19 cellular contexts compared by ENCODE assay signal in the genomic region with DNA sequence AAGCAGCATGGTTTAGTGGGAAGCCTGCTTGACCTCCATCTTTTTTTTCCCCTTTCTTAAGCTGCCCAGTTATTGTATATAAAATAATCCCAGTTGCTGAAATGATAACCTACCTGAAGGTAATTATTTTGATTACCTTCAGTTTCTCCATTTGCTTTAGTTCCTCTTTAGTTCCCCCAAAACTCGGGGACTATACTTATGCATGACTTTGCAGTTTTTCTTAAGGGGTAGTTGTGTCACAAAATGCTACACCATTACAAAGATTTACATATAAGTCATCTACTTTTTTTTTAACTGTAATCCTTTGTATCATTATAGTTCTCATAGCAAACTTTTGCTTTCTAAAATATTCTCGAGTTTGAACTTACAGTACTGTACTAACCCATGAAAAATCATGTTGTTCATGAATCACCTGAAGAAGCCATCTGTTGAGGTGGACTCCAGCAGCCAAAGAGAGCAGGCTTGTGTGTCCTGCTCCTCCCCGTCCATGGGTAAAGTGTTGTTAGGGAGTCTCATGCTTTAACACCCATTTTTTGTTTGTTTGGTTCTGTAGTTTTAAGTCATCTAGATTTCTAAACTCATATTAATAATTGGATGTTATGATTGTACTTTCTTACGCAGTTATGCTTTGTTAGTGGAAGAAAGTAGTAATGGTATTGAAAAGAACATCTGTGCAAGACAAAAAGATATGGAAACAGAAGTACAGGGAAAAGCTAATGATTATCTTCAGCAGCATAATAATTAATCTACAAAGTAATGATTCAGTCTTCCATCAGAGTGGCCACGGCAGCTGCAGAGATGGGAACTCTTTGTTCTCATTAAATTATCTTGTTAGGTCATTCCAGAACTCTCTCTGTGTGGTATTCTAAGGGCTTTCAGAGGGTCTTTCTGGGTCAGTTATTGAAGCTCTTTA. TPM values are rescaled to one million over a fixed set of nuclear protein-coding genes. Genes with fewer than 3 reads are reported as not detected.
DNase-seq lines count a peak whose midpoint lies in the region; ATAC-seq and TF ChIP-seq lines count a peak whose summit lies in the region.
"Had no signal": no experiment of that assay in that cellular context is flagged by ENCODE, and none has a peak within 500 bp of the region (broad histone marks: within the 10 kb centered on the region; RNA-seq: fewer than 3 reads in every experiment).

No MANE protein-coding gene starts in this region.

- H3K36me3 ChIP-seq in kidney epithelial cell (ENCODE audit: control insufficient read depth, insufficient read depth, low read length) = no peaks in the 10 kb centered on the region

- DNase-seq in activated CD8-positive, alpha-beta T cell treated with anti-CD3 and anti-CD28 coated beads for 36 hours = no peak
- no peak for DNase-seq in activated CD8-positive, alpha-beta T cell treated with anti-CD3 and anti-CD28 coated beads, Interleukin-2, amount 10 ng/mL, durations not matched to agents 7 days and 5 days
- peak; percentile 29 for DNase-seq in kidney epithelial cell (ENCODE audit: low read depth)
- peak; percentile 66 for DNase-seq in retina
- DNase-seq in C1 segment of cervical spinal cord (lab: John Stamatoyannopoulos, UW) = no peak
- DNase-seq: EL, GF-D8, KG1, NCI-H1417, NCI-H1694 treated with DMSO at 0.1 percent for 48 hours, NCI-H2081 treated with DMSO at 0.1 percent for 48 hours, NCI-H2171 treated with DMSO at 0.1 percent for 48 hours, NCI-H526, PC-9, SJCRH30 had no signal

- CTCF ChIA-PET in activated CD8-positive, alpha-beta T cell treated with anti-CD3 and anti-CD28 coated beads for 36 hours (lab: Charles Lee) = interaction anchor here (0.6 to 1.4 kb wide), 2 partner anchors 488 to 602 kb away, joined by 3 read pairs; no protein-coding TSS in a partner anchor
- CTCF ChIA-PET in activated CD8-positive, alpha-beta T cell treated with anti-CD3 and anti-CD28 coated beads, Interleukin-2, amount 10 ng/mL, durations not matched to agents 7 days and 5 days (lab: Charles Lee) = interaction anchor here (1.3 kb wide), 1 partner anchor 548 kb away, joined by 6 read pairs; no protein-coding TSS in a partner anchor

- peaks cover 23% of the 10 kb centered on the region for H3K4me1 Mint-ChIP-seq in activated CD8-positive, alpha-beta T cell treated with anti-CD3 and anti-CD28 coated beads for 36 hours (ENCODE audit: low read depth)
- H3K4me1 Mint-ChIP-seq in activated CD8-positive, alpha-beta T cell treated with anti-CD3 and anti-CD28 coated beads, Interleukin-2, amount 10 ng/mL, durations not matched to agents 7 days and 5 days (ENCODE audit: low read depth) = peaks cover 38% of the 10 kb centered on the region
- H3K4me1 Mint-ChIP-seq: B cell had no signal

- H3K27ac Mint-ChIP-seq in activated CD8-positive, alpha-beta T cell treated with anti-CD3 and anti-CD28 coated beads for 36 hours = peak overlapping the region; percentile 44
- no peak overlapping the region for H3K27ac Mint-ChIP-seq in activated CD8-positive, alpha-beta T cell treated with anti-CD3 and anti-CD28 coated beads, Interleukin-2, amount 10 ng/mL, durations not matched to agents 7 days and 5 days
- H3K27ac Mint-ChIP-seq: B cell had no signal

- POLR2A ChIA-PET in activated CD8-positive, alpha-beta T cell treated with anti-CD3 and anti-CD28 coated beads for 36 hours (lab: Charles Lee) = interaction anchor here (1.2 kb wide), 1 partner anchor 34 kb away, joined by 3 read pairs; the partner anchor contains the start of gene HADH
- POLR2A ChIA-PET in activated CD8-positive, alpha-beta T cell treated with anti-CD3 and anti-CD28 coated beads, Interleukin-2, amount 10 ng/mL, durations not matched to agents 7 days and 5 days (lab: Charles Lee) = interaction anchor here (0.8 kb wide), 1 partner anchor 469 kb away, joined by 3 read pairs; no protein-coding TSS in a partner anchor

- intact Hi-C loops in activated CD8-positive, alpha-beta T cell treated with anti-CD3 and anti-CD28 coated beads for 36 hours (cut with micrococcal nuclease) = no loop called here

- H3K4me3 ChIP-seq in kidney epithelial cell (ENCODE audit: low read depth, low read length) = no peak overlapping the region
- H3K4me3 ChIP-seq: PC-9, SJCRH30 had no signal

- no peak overlapping the region for H3K4me3 Mint-ChIP-seq in activated CD8-positive, alpha-beta T cell treated with anti-CD3 and anti-CD28 coated beads for 36 hours
- no peak overlapping the region for H3K4me3 Mint-ChIP-seq in activated CD8-positive, alpha-beta T cell treated with anti-CD3 and anti-CD28 coated beads, Interleukin-2, amount 10 ng/mL, durations not matched to agents 7 days and 5 days
- H3K4me3 Mint-ChIP-seq: B cell had no signal

- TF ChIP-seq CTCF in activated CD8-positive, alpha-beta T cell treated with anti-CD3 and anti-CD28 coated beads for 36 hours (IDR thresholded peaks at IDR 0.05) = no peak
- no peak for TF ChIP-seq CTCF in VCaP (conservative IDR thresholded peaks at IDR 0.05)
- TF ChIP-seq CTCF in kidney epithelial cell (IDR thresholded peaks at IDR 0.05; ENCODE audit: insufficient read depth, low read length, poor library complexity, severe bottlenecking) = no peak

- H3K9me3 Mint-ChIP-seq in activated CD8-positive, alpha-beta T cell treated with anti-CD3 and anti-CD28 coated beads for 36 hours = no peaks in the 10 kb centered on the region
- no peaks in the 10 kb centered on the region for H3K9me3 Mint-ChIP-seq in activated CD8-positive, alpha-beta T cell treated with anti-CD3 and anti-CD28 coated beads, Interleukin-2, amount 10 ng/mL, durations not matched to agents 7 days and 5 days (ENCODE audit: insufficient read depth)

- H3K27ac ChIP-seq in VCaP = peak overlapping the region; percentile 54
- H3K27ac ChIP-seq: PC-9, SJCRH30 had no signal

- H3K27me3 ChIP-seq in kidney epithelial cell (ENCODE audit: control insufficient read depth, insufficient read depth, low read length) = no peaks in the 10 kb centered on the region
- H3K27me3 ChIP-seq: SJCRH30 had no signal

- ATAC-seq in activated CD8-positive, alpha-beta T cell treated with anti-CD3 and anti-CD28 coated beads for 36 hours = no peak
- ATAC-seq in activated CD8-positive, alpha-beta T cell treated with anti-CD3 and anti-CD28 coated beads, Interleukin-2, amount 10 ng/mL, durations not matched to agents 7 days and 5 days = no peak
- ATAC-seq in HG03460 (IDR thresholded peaks at IDR 0.05; ENCODE audit: unreplicated experiment) (no peak), HG03354 (IDR thresholded peaks at IDR 0.05; ENCODE audit: poor library complexity, severe bottlenecking, unreplicated experiment) (no peak)

- H3K27me3 Mint-ChIP-seq in activated CD8-positive, alpha-beta T cell treated with anti-CD3 and anti-CD28 coated beads for 36 hours = no peaks in the 10 kb centered on the region
- no peaks in the 10 kb centered on the region for H3K27me3 Mint-ChIP-seq in activated CD8-positive, alpha-beta T cell treated with anti-CD3 and anti-CD28 coated beads, Interleukin-2, amount 10 ng/mL, durations not matched to agents 7 days and 5 days (ENCODE audit: low read depth)
- H3K27me3 Mint-ChIP-seq: B cell had no signal

- H3K36me3 Mint-ChIP-seq in activated CD8-positive, alpha-beta T cell treated with anti-CD3 and anti-CD28 coated beads for 36 hours (ENCODE audit: low read depth) = peaks cover 53% of the 10 kb centered on the region
- H3K36me3 Mint-ChIP-seq in activated CD8-positive, alpha-beta T cell treated with anti-CD3 and anti-CD28 coated beads, Interleukin-2, amount 10 ng/mL, durations not matched to agents 7 days and 5 days (ENCODE audit: low read depth) = peaks cover 55% of the 10 kb centered on the region

RNA-seq across cellular contexts. Expression of gene HADH, which starts 34.6 kb away (rescaled TPM):
- total RNA-seq in activated CD8-positive, alpha-beta T cell treated with anti-CD3 and anti-CD28 coated beads for 36 hours = 10 to 100 TPM; 50.3 to 50.7 TPM
- total RNA-seq in activated CD8-positive, alpha-beta T cell treated with anti-CD3 and anti-CD28 coated beads, Interleukin-2, amount 10 ng/mL, durations not matched to agents 7 days and 5 days = 10 to 100 TPM; 52.8 to 53.7 TPM
- 15.5 and 19.9 TPM in 2 replicates for total RNA-seq in kidney epithelial cell

Comparison
In these comparisons a context has a peak if more than half of its experiments do, and no peak if none do; other contexts are left out.
1. DNase-seq: peak in kidney epithelial cell (single experiment) and retina (single experiment); none in activated CD8-positive, alpha-beta T cell treated with anti-CD3 and anti-CD28 coated beads for 36 hours (single experiment), activated CD8-positive, alpha-beta T cell treated with anti-CD3 and anti-CD28 coated beads, Interleukin-2, amount 10 ng/mL, durations not matched to agents 7 days and 5 days (single experiment) and C1 segment of cervical spinal cord (0 of 14).